ENCODE assay signal across 13 cellular contexts in the genomic region with DNA sequence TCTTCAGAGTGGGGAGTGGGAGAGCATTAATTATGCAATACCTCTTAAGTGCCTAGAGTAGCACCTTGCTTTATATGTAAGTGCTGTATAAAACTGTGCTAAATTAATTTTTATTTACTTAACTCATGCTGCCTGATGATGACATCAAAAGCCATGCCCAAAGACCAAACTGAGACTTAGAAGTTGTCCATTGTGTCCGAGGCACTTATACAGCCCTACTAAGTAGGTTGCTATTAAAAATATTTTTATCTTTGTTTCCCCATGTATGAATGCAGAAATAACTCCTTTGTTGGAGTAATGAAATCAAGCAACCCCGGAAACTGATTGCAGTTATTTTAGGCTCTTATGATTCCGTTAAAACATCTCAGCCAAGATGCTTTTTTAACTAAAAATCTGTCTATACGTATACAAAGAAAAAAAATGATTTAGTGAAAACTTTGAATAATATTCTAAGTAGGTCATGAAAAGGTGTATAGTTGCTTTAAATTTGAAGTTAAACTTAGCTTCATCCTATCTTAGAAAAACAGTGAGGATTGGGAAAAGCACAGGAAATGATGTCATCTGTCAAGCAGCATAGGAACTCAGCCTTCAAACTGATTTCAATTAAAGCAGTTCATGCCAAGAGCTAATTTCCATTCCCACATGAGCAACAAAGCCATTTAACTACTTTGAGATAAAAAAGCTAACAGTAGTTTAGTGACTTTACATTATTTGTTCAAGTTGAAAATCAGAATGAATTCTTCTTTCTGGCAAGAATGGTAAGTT. TPM values are rescaled to one million over a fixed set of nuclear protein-coding genes. Genes with fewer than 3 reads are reported as not detected.
DNase-seq lines count a peak whose midpoint lies in the region; ATAC-seq, FAIRE-seq and TF ChIP-seq lines count a peak whose summit lies in the region.
"Had no signal": no experiment of that assay in that cellular context is flagged by ENCODE, and none has a peak within 500 bp of the region (broad histone marks: within the 10 kb centered on the region; RNA-seq: fewer than 3 reads in every experiment).

No MANE protein-coding gene starts in this region.

- H3K4me1 ChIP-seq in astrocyte (ENCODE audit: insufficient read depth, low read length) (peaks cover 32% of the 10 kb centered on the region), transverse colon (peaks cover 0 to 6% (median 0%) of the 10 kb centered on the region in 4 donors)

- H3K4me2 ChIP-seq in astrocyte (ENCODE audit: low read length) = peak overlapping the region; percentile 59

- peaks cover 55% of the 10 kb centered on the region for H3K36me3 ChIP-seq in astrocyte (ENCODE audit: insufficient read depth, low read length)
- no peaks in the 10 kb centered on the region for H3K36me3 ChIP-seq in transverse colon

- H3K9ac ChIP-seq in astrocyte (ENCODE audit: low read length) = peak overlapping the region; percentile 65

- H4K20me1 ChIP-seq in astrocyte (ENCODE audit: insufficient read depth, low read length) = peaks cover 10% of the 10 kb centered on the region

- peak; percentile 72 for DNase-seq in H4 (ENCODE audit: low spot score)
- DNase-seq in astrocyte (ENCODE audit: low read depth) = peak; percentile 87
- no peak for DNase-seq in left cardiac atrium
- DNase-seq in retinal pigment epithelial cell (ENCODE audit: low read depth) = peak; percentile 68
- no peak for DNase-seq in glutamatergic neuron
- DNase-seq in midbrain (lab: John Stamatoyannopoulos, UW) = no peak
- DNase-seq in transverse colon = no peak
- DNase-seq in NCI-H2081 treated with DMSO at 0.1 percent for 48 hours (lab: John Stamatoyannopoulos, UW) = no peak
- DNase-seq: activated effector memory CD4-positive, alpha-beta T cell treated with Interleukin-2 at 50 U/mL for 16 hours; naive thymus-derived CD8-positive, alpha-beta T cell; T-helper 9 cell had no signal

- H3K36me3 Mint-ChIP-seq in astrocyte (ENCODE audit: low read depth, unreplicated experiment) (peaks cover 19% of the 10 kb centered on the region), glutamatergic neuron (ENCODE audit: unreplicated experiment) (no peaks in the 10 kb centered on the region)
- H3K36me3 Mint-ChIP-seq: naive thymus-derived CD8-positive, alpha-beta T cell had no signal

- no peak overlapping the region for H2AFZ ChIP-seq in astrocyte (ENCODE audit: low read depth, low read length)

- H3K27me3 ChIP-seq in astrocyte (ENCODE audit: insufficient read depth, low read length) (no peaks in the 10 kb centered on the region), transverse colon (no peaks in the 10 kb centered on the region)

- H3K4me1 Mint-ChIP-seq in astrocyte (ENCODE audit: low read depth, unreplicated experiment) (peaks cover 46% of the 10 kb centered on the region), glutamatergic neuron (ENCODE audit: low read depth, unreplicated experiment) (no peaks in the 10 kb centered on the region)
- H3K4me1 Mint-ChIP-seq: naive thymus-derived CD8-positive, alpha-beta T cell had no signal

- WGBS in transverse colon (ENCODE audit: low coverage in 1 of 2), 2 donors = 68 to 79% methylated on average over 4 of the region's 4 CpGs

- TF ChIP-seq CTCF in astrocyte (IDR thresholded peaks at IDR 0.05; ENCODE audit: insufficient read depth, low read depth, low read length) = no peak
- no peak for TF ChIP-seq CTCF in retinal pigment epithelial cell (conservative IDR thresholded peaks at IDR 0.05; ENCODE audit: low read depth, low read length)
- TF ChIP-seq CTCF in glutamatergic neuron (IDR thresholded peaks at IDR 0.05; ENCODE audit: partially characterized antibody, unreplicated experiment) = no peak
- TF ChIP-seq CTCF in transverse colon (IDR thresholded peaks at IDR 0.05) = no peak

- FAIRE-seq in astrocyte (lab: Jason Lieb, UNC) = peak; percentile 99
- FAIRE-seq: D721Med had no signal

- H3K4me3 ChIP-seq in astrocyte (ENCODE audit: insufficient read depth, low read depth, low read length) = no peak overlapping the region
- H3K4me3 ChIP-seq in retinal pigment epithelial cell (ENCODE audit: low read length) = no peak overlapping the region
- H3K4me3 ChIP-seq in transverse colon = no peak overlapping the region

- H3K27ac ChIP-seq in astrocyte (ENCODE audit: low read depth, low read length) (peak overlapping the region; percentile 92), transverse colon (peak overlapping the region in 1 of 4 donors; percentile 5)

- H3K9me3 Mint-ChIP-seq in astrocyte (ENCODE audit: unreplicated experiment) = peaks cover 1% of the 10 kb centered on the region
- H3K9me3 Mint-ChIP-seq in glutamatergic neuron (ENCODE audit: unreplicated experiment) = no peaks in the 10 kb centered on the region

- H3K79me2 ChIP-seq in astrocyte (ENCODE audit: insufficient read depth, low read length) = peaks cover 91% of the 10 kb centered on the region

- H3K4me3 Mint-ChIP-seq in astrocyte (ENCODE audit: unreplicated experiment) (no peak overlapping the region), glutamatergic neuron (ENCODE audit: unreplicated experiment) (no peak overlapping the region)
- H3K4me3 Mint-ChIP-seq: naive thymus-derived CD8-positive, alpha-beta T cell had no signal

- peak; percentile 77 to 79 for ATAC-seq in left cardiac atrium
- ATAC-seq: HCT116; naive thymus-derived CD8-positive, alpha-beta T cell had no signal

- TF ChIP-seq EP300 in transverse colon (IDR thresholded peaks at IDR 0.05; ENCODE audit: low read depth) = no peak

- in situ Hi-C loops in transverse colon (cut with MboI; ENCODE audit: low pct_ligation_motif_present in 1 of 4, low pct_unique_long_range_greater_than_20kb in 1 of 4, low sequenced_read_pairs in 3 of 4) = no loop called here

- H3K27ac Mint-ChIP-seq in astrocyte (ENCODE audit: unreplicated experiment) (peak overlapping the region; percentile 91), glutamatergic neuron (ENCODE audit: unreplicated experiment) (no peak overlapping the region)
- H3K27ac Mint-ChIP-seq: naive thymus-derived CD8-positive, alpha-beta T cell had no signal

- H3K27me3 Mint-ChIP-seq in astrocyte (ENCODE audit: low read depth, unreplicated experiment) = no peaks in the 10 kb centered on the region
- no peaks in the 10 kb centered on the region for H3K27me3 Mint-ChIP-seq in glutamatergic neuron (ENCODE audit: unreplicated experiment)

- no peak for TF ChIP-seq POLR2A in transverse colon (IDR thresholded peaks at IDR 0.05)

- H3K9me3 ChIP-seq in astrocyte (ENCODE audit: insufficient read depth, low read depth, low read length) (no peaks in the 10 kb centered on the region), transverse colon (no peaks in the 10 kb centered on the region)

- intact Hi-C loops in left cardiac atrium (cut with DNase I) (no loop called here), transverse colon (cut with DNase I; ENCODE audit: low total_unique reads) (no loop called here)

RNA-seq across cellular contexts. Expression of gene FBN1, which starts 43.0 kb away (rescaled TPM):
- 18.1 and 19.5 TPM in 2 replicates for total RNA-seq in H4 (2014; rRNA removed; shearing (Covaris generic))
- total RNA-seq in astrocyte = 210 and 298 TPM in 2 replicates
- 100 to 1,000 TPM; 105 to 110 TPM for total RNA-seq in left cardiac atrium
- total RNA-seq in glutamatergic neuron (ENCODE audit: unreplicated experiment) = 12.6 TPM
- total RNA-seq in transverse colon = 100 to 1,000 TPM in 1 of 4 donors, 10 to 100 TPM in 3; 17.6 to 106 (median 31.2) TPM

Comparison
In these comparisons a context has a peak if more than half of its experiments do, and no peak if none do; other contexts are left out.
1. DNase-seq: peak in H4 (single experiment), astrocyte (single experiment) and retinal pigment epithelial cell (single experiment); none in left cardiac atrium (single experiment), glutamatergic neuron (single experiment), midbrain (single experiment), transverse colon (single experiment) and NCI-H2081 treated with DMSO at 0.1 percent for 48 hours (single experiment).